Comparison of ENCODE assay signal across 1 cellular context in genomic region chr11:34619062-34619516, GRCh38.
TF ChIP-seq lines count a peak whose summit lies in the region.

No MANE protein-coding gene starts in this region.

TF ChIP-seq in K562, 482 proteins besides CTCF, POLR2A, EP300 and RAD21 (continues in another document):
- TF ChIP-seq DPF2 (IDR thresholded peaks at IDR 0.05) (peak; percentile 74; the same call in 1 of the 2 replicates), ELF1 (tag; IDR thresholded peaks at IDR 0.05) (no peak), ZNF512 (tag; IDR thresholded peaks at IDR 0.05) (no peak), FOSL1 (tag; conservative IDR thresholded peaks at IDR 0.05) (peak; percentile 45; the same call in 1 of the 2 replicates), HDAC3 (IDR thresholded peaks at IDR 0.05; ENCODE audit: borderline replicate concordance, partially characterized antibody) (peak; percentile 45), ZNF134 (CRISPR knock-in tag; conservative IDR thresholded peaks at IDR 0.05) (no peak), HDAC1 (IDR thresholded peaks at IDR 0.05) (peak in 1 of 2 experiments; percentile 58; a peak in 2 of 4 replicates), TAL1 (IDR thresholded peaks at IDR 0.05) (peak; percentile 71), SMAD4 (CRISPR knock-in tag; conservative IDR thresholded peaks at IDR 0.05) (peak; percentile 68), SOX6 (IDR thresholded peaks at IDR 0.05) (peak; percentile 75; the same call in 1 of the 2 replicates), SRSF3 (IDR thresholded peaks at IDR 0.05; ENCODE audit: insufficient read depth, low read length) (no peak), GATA2 (CRISPR knock-in tag; IDR thresholded peaks at IDR 0.05) (peak; percentile 60), POLR2AphosphoS5 (IDR thresholded peaks at IDR 0.05; ENCODE audit: control insufficient read depth, insufficient read depth, low read depth, low read length) (peak; percentile 68; the same call in 1 of the 2 replicates), MTA2 (IDR thresholded peaks at IDR 0.05; ENCODE audit: low read depth) (peak; percentile 67), HEY1 (CRISPR knock-in tag; IDR thresholded peaks at IDR 0.05; ENCODE audit: borderline replicate concordance) (no peak), ZFP30 (CRISPR knock-in tag; IDR thresholded peaks at IDR 0.05; ENCODE audit: borderline replicate concordance) (no peak), U2AF1 (optimal IDR thresholded peaks at IDR 0.05; ENCODE audit: low read depth, low read length) (no peak), ARID1B (IDR thresholded peaks at IDR 0.05) (peak; percentile 89), SREBF2 (CRISPR knock-in tag; IDR thresholded peaks at IDR 0.05) (no peak), CTBP1 (IDR thresholded peaks at IDR 0.05; ENCODE audit: borderline replicate concordance) (peak; percentile 45; the same call in 1 of the 2 replicates), ZNF3 (CRISPR knock-in tag; IDR thresholded peaks at IDR 0.05) (no peak), TBL1XR1 (IDR thresholded peaks at IDR 0.05; ENCODE audit: low read length in 2 of 2) (peak in 1 of 2 experiments; percentile 86; a peak in 2 of 4 replicates), ESRRB (CRISPR knock-in tag; IDR thresholded peaks at IDR 0.05; ENCODE audit: borderline replicate concordance) (no peak), ATF6 (CRISPR knock-in tag; IDR thresholded peaks at IDR 0.05) (no peak), ZFX (CRISPR knock-in tag; IDR thresholded peaks at IDR 0.05) (peak; percentile 21; the same call in 1 of the 2 replicates), ZBTB11 (CRISPR knock-in tag; IDR thresholded peaks at IDR 0.05) (no peak), ADNP (tag; IDR thresholded peaks at IDR 0.05) (peak; percentile 43; the same call in 1 of the 2 replicates), CREM (IDR thresholded peaks at IDR 0.05; ENCODE audit: low read depth) (0 out of 2 replicates have a peak, but pooled peaks have one; percentile 23), ESRRA (IDR thresholded peaks at IDR 0.05; ENCODE audit: borderline replicate concordance, low read depth) (peak; percentile 87; the same call in 1 of the 2 replicates), LEF1 (IDR thresholded peaks at IDR 0.05) (peak; percentile 83), NEUROD1 (IDR thresholded peaks at IDR 0.05; ENCODE audit: borderline replicate concordance, low read depth, low read length, partially characterized antibody) (peak; percentile 70), TSC22D4 (tag; IDR thresholded peaks at IDR 0.05) (no peak), SMARCA4 (IDR thresholded peaks at IDR 0.05) (peak; percentile 75; the same call in 1 of the 2 replicates), KLF16 (IDR thresholded peaks at IDR 0.05) (peak; percentile 84), SIN3A (IDR thresholded peaks at IDR 0.05; ENCODE audit: borderline replicate concordance in 2 of 2, control insufficient read depth in 1 of 2, low read depth in 2 of 2, low read length in 2 of 2) (no peak), SMARCC2 (IDR thresholded peaks at IDR 0.05; ENCODE audit: low read depth) (peak; percentile 63; the same call in 1 of the 2 replicates), NFIC (IDR thresholded peaks at IDR 0.05) (peak; percentile 37; the same call in 1 of the 2 replicates), TCF3 (CRISPR knock-in tag; IDR thresholded peaks at IDR 0.05) (peak; percentile 85), CBFA2T3 (IDR thresholded peaks at IDR 0.05) (peak; percentile 86), TEAD4 (IDR thresholded peaks at IDR 0.05; ENCODE audit: low read length) (peak; percentile 85), TEAD4 (CRISPR knock-in tag; IDR thresholded peaks at IDR 0.05; ENCODE audit: borderline replicate concordance) (no peak), RBBP5 (IDR thresholded peaks at IDR 0.05; ENCODE audit: borderline replicate concordance, insufficient read depth, low read length, poor library complexity, severe bottlenecking) (peak; percentile 37), STAT5A (IDR thresholded peaks at IDR 0.05; ENCODE audit: borderline replicate concordance, low read length) (peak; percentile 60), JUND (IDR thresholded peaks at IDR 0.05; ENCODE audit: borderline replicate concordance, low read depth, low read length) (peak; percentile 51; the same call in 1 of the 2 replicates), JUND (tag; IDR thresholded peaks at IDR 0.05; ENCODE audit: borderline replicate concordance, low read depth, low read length) (no peak), MLLT1 (IDR thresholded peaks at IDR 0.05) (peak in 1 of 2 experiments; percentile 78; a peak in 1 of 4 replicates), YBX1 (IDR thresholded peaks at IDR 0.05) (no peak), EHMT2 (IDR thresholded peaks at IDR 0.05) (no peak), CHD2 (IDR thresholded peaks at IDR 0.05; ENCODE audit: low read depth, low read length) (no peak), CCNT2 (IDR thresholded peaks at IDR 0.05; ENCODE audit: borderline replicate concordance, extremely low read depth, insufficient read length, low read depth, low read length) (peak; percentile 72), DACH1 (IDR thresholded peaks at IDR 0.05; ENCODE audit: partially characterized antibody) (peak; percentile 70), HES1 (IDR thresholded peaks at IDR 0.05; ENCODE audit: low read depth) (peak; percentile 85), SMARCE1 (IDR thresholded peaks at IDR 0.05) (peak; percentile 84), PBX2 (CRISPR knock-in tag; IDR thresholded peaks at IDR 0.05; ENCODE audit: low read depth) (no peak), PBX2 (tag; conservative IDR thresholded peaks at IDR 0.05; ENCODE audit: low read depth) (0 out of 2 replicates have a peak, but pooled peaks have one; percentile 32), PHB (CRISPR knock-in tag; IDR thresholded peaks at IDR 0.05) (no peak), KDM1A (IDR thresholded peaks at IDR 0.05) (peak; percentile 80 to 87), MXI1 (IDR thresholded peaks at IDR 0.05; ENCODE audit: low read depth, low read length) (no peak), KLF6 (CRISPR knock-in tag; IDR thresholded peaks at IDR 0.05; ENCODE audit: borderline replicate concordance) (no peak)
- TF ChIP-seq, protein P1, sequence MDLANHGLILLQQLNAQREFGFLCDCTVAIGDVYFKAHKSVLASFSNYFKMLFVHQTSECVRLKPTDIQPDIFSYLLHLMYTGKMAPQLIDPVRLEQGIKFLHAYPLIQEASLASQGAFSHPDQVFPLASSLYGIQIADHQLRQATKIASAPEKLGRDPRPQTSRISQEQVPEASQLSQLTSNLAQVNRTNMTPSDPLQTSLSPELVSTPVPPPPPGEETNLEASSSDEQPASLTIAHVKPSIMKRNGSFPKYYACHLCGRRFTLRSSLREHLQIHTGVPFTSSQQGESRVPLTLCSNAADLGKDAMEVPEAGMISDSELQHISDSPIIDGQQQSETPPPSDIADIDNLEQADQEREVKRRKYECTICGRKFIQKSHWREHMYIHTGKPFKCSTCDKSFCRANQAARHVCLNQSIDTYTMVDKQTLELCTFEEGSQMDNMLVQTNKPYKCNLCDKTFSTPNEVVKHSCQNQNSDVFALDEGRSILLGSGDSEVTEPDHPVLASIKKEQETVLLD (IDR thresholded peaks at IDR 0.05), result 0 out of 2 replicates have a peak, but pooled peaks have one; percentile 22
- TF ChIP-seq, protein P2, sequence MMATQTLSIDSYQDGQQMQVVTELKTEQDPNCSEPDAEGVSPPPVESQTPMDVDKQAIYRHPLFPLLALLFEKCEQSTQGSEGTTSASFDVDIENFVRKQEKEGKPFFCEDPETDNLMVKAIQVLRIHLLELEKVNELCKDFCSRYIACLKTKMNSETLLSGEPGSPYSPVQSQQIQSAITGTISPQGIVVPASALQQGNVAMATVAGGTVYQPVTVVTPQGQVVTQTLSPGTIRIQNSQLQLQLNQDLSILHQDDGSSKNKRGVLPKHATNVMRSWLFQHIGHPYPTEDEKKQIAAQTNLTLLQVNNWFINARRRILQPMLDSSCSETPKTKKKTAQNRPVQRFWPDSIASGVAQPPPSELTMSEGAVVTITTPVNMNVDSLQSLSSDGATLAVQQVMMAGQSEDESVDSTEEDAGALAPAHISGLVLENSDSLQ (IDR thresholded peaks at IDR 0.05), result peak; percentile 51
